Comparison of ENCODE assay signal across 16 cellular contexts in the genomic region with DNA sequence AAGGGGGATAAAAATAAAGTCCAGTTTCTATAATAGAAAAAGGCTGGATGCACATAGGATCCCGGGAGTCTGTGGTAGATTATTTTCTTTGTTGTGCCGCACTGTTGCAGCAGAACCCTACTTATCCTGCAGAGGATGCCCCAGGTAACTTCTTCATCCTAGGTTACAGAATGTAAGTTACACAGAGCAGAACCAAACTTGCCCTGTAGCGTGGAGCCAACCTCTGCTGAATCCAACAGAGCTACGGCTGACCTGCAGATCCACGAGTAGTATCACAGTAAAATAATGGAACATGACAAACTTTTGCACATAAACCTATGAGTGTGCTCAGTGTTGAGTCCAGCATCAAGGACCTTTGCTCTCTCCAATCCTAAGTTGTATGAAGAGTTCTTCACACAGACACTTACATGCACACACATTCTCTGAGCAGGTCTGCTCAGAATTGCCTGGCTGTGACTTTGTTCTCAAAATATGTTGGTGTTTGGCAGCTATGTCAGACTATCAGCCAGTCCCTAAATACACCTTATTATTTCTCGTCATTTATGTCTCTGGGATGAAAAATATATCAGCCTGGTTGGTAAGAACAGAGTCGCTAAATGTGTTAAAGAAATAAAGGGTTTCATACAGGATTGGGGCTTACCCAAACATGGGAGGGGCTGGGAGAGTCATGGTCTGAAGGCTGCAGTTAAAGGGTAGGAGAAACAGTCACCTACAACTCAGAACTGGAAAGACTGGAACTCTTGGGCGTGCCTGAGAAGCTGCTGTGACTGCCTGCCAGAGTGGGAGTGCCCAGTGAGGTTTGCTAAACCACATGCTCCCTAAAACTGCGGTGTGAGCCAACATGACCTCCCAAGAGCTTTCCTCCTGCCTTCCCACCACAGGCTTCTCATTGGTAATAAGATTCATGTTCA.
DNase-seq lines count a peak whose midpoint lies in the region; ATAC-seq and TF ChIP-seq lines count a peak whose summit lies in the region.
"Had no signal": no experiment of that assay in that cellular context is flagged by ENCODE, and none has a peak within 500 bp of the region (broad histone marks: within the 10 kb centered on the region; RNA-seq: fewer than 3 reads in every experiment).

No MANE protein-coding gene starts in this region.

- peak overlapping the region in 1 of 3 donors; percentile 47 for H3K9ac ChIP-seq in skeletal muscle tissue (ENCODE audit: low read depth in 1 of 3, low read length in 3 of 3)

- H3K9me3 ChIP-seq in skeletal muscle tissue (ENCODE audit: control insufficient read depth in 3 of 3, low read length in 3 of 3): no peaks in the 10 kb centered on the region

- peak overlapping the region in 2 of 3 donors; percentile 13 to 49 for H3K4me3 ChIP-seq in skeletal muscle tissue (ENCODE audit: low read length in 3 of 3)

- no peak for TF ChIP-seq CTCF in RWPE1 (conservative IDR thresholded peaks at IDR 0.05; ENCODE audit: low read depth)

- CTCF ChIA-PET in RWPE1 (lab: Yijun Ruan, JAX): interaction anchor here (0.6 to 0.8 kb wide), 2 partner anchors 167 to 632 kb away, joined by 3 to 4 read pairs; no protein-coding TSS in a partner anchor
- CTCF ChIA-PET in activated CD8-positive, alpha-beta memory T cell treated with anti-CD3 and anti-CD28 coated beads, Interleukin-2, amount 10 ng/mL, durations not matched to agents 7 days and 5 days (lab: Charles Lee): no interaction called here

- H3K27me3 Mint-ChIP-seq in activated CD8-positive, alpha-beta memory T cell treated with anti-CD3 and anti-CD28 coated beads, Interleukin-2, amount 10 ng/mL, durations not matched to agents 7 days and 5 days: no peaks in the 10 kb centered on the region
- H3K27me3 Mint-ChIP-seq: activated naive CD8-positive, alpha-beta T cell treated with anti-CD3 and anti-CD28 coated beads, Interleukin-2, amount 50 U/mL, for 24 hours had no signal

- no peak overlapping the region for H3K4me3 Mint-ChIP-seq in activated CD8-positive, alpha-beta memory T cell treated with anti-CD3 and anti-CD28 coated beads, Interleukin-2, amount 10 ng/mL, durations not matched to agents 7 days and 5 days
- H3K4me3 Mint-ChIP-seq: activated naive CD8-positive, alpha-beta T cell treated with anti-CD3 and anti-CD28 coated beads, Interleukin-2, amount 50 U/mL, for 24 hours had no signal

- POLR2A ChIA-PET in RWPE1 (lab: Yijun Ruan, JAX; ENCODE audit: low non-redundant PET): no interaction called here

- no peaks in the 10 kb centered on the region for H3K36me3 Mint-ChIP-seq in activated CD8-positive, alpha-beta memory T cell treated with anti-CD3 and anti-CD28 coated beads, Interleukin-2, amount 10 ng/mL, durations not matched to agents 7 days and 5 days

- H3K27ac Mint-ChIP-seq in activated CD8-positive, alpha-beta memory T cell treated with anti-CD3 and anti-CD28 coated beads, Interleukin-2, amount 10 ng/mL, durations not matched to agents 7 days and 5 days: no peak overlapping the region
- H3K27ac Mint-ChIP-seq: activated naive CD8-positive, alpha-beta T cell treated with anti-CD3 and anti-CD28 coated beads, Interleukin-2, amount 50 U/mL, for 24 hours had no signal

- H3K9me3 Mint-ChIP-seq in activated CD8-positive, alpha-beta memory T cell treated with anti-CD3 and anti-CD28 coated beads, Interleukin-2, amount 10 ng/mL, durations not matched to agents 7 days and 5 days (ENCODE audit: low read depth): no peaks in the 10 kb centered on the region
- H3K9me3 Mint-ChIP-seq: activated naive CD8-positive, alpha-beta T cell treated with anti-CD3 and anti-CD28 coated beads, Interleukin-2, amount 50 U/mL, for 24 hours had no signal

- H3K27ac ChIP-seq in RWPE1 (no peak overlapping the region), skeletal muscle tissue (ENCODE audit: low read depth, low read length) (peak overlapping the region; percentile 94)
- H3K27ac ChIP-seq: VCaP had no signal

- peaks cover 12 to 21% (median 20%) of the 10 kb centered on the region in 3 donors for H3K4me1 ChIP-seq in skeletal muscle tissue (ENCODE audit: control insufficient read depth in 3 of 3, insufficient read depth in 3 of 3, low read length in 3 of 3)

- no peaks in the 10 kb centered on the region for H3K4me1 Mint-ChIP-seq in activated CD8-positive, alpha-beta memory T cell treated with anti-CD3 and anti-CD28 coated beads, Interleukin-2, amount 10 ng/mL, durations not matched to agents 7 days and 5 days
- H3K4me1 Mint-ChIP-seq: activated naive CD8-positive, alpha-beta T cell treated with anti-CD3 and anti-CD28 coated beads, Interleukin-2, amount 50 U/mL, for 24 hours had no signal

- DNase-seq in HPDE6-E6E7 (ENCODE audit: extremely low spot score): peak; percentile 41
- DNase-seq in RWPE1 (ENCODE audit: low spot score): peak; percentile 73
- DNase-seq in left ventricle myocardium superior: peak; percentile 71
- no peak for DNase-seq in cortex of kidney (lab: John Stamatoyannopoulos, UW)
- no peak for DNase-seq in activated CD8-positive, alpha-beta memory T cell treated with anti-CD3 and anti-CD28 coated beads, Interleukin-2, amount 10 ng/mL, durations not matched to agents 7 days and 5 days
- no peak for DNase-seq in OCI-M1 (lab: John Stamatoyannopoulos, UW)
- DNase-seq in effector CD4-positive, alpha-beta T cell: no peak
- DNase-seq: activated naive CD8-positive, alpha-beta T cell treated with anti-CD3 and anti-CD28 coated beads, Interleukin-2, amount 50 U/mL, for 24 hours; C1 segment of cervical spinal cord; foreskin melanocyte; NCI-H2227 treated with DMSO at 0.1 percent for 48 hours; RPMI8226; stimulated activated CD4-positive, alpha-beta T cell treated with anti-CD3 and anti-CD28 coated beads, Interleukin-4, amount 100 ng/mL, for 24 hours; stimulated activated naive CD4-positive, alpha-beta T cell had no signal

- intact Hi-C loops in left ventricle myocardium superior (cut with micrococcal nuclease): no loop called here

- peak; percentile 74 for ATAC-seq in left ventricle myocardium superior
- ATAC-seq in activated CD8-positive, alpha-beta memory T cell treated with anti-CD3 and anti-CD28 coated beads, Interleukin-2, amount 10 ng/mL, durations not matched to agents 7 days and 5 days: no peak
- ATAC-seq: activated naive CD8-positive, alpha-beta T cell treated with anti-CD3 and anti-CD28 coated beads, Interleukin-2, amount 50 U/mL, for 24 hours had no signal

- H3K36me3 ChIP-seq in skeletal muscle tissue (ENCODE audit: control insufficient read depth in 3 of 3, insufficient read depth in 3 of 3, low read length in 3 of 3): no peaks in the 10 kb centered on the region

- no peaks in the 10 kb centered on the region for H3K27me3 ChIP-seq in skeletal muscle tissue (ENCODE audit: control insufficient read depth in 3 of 3, insufficient read depth in 3 of 3, low read length in 3 of 3)

Comparison
In these comparisons a context has a peak if more than half of its experiments do, and no peak if none do; other contexts are left out.
1. DNase-seq: peak in HPDE6-E6E7 (single experiment), RWPE1 (single experiment) and left ventricle myocardium superior (single experiment); none in cortex of kidney (single experiment), activated CD8-positive, alpha-beta memory T cell treated with anti-CD3 and anti-CD28 coated beads, Interleukin-2, amount 10 ng/mL, durations not matched to agents 7 days and 5 days (single experiment), OCI-M1 (single experiment) and effector CD4-positive, alpha-beta T cell (single experiment).